1 cellular context compared by ENCODE assay signal in the genomic region with DNA sequence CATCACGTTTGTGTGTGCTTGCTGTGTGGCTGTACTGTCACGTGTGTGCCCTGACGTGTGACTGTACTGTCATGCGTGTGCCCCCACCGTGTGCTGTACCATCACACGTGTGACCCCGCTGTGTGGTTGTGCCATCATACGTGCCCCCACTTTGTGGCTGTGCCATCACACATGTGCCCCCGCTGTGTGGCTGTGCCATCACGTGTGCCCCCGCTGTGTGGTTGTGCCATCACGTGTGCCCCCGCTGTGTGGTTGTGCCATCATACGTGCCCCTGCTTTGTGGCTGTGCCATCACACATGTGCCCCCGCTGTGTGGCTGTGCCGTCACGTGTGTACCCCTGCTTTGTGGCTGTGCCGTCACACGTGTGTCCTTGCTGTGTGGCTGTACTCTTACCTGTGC.
TF ChIP-seq lines count a peak whose summit lies in the region.

No MANE protein-coding gene starts in this region.

TF ChIP-seq in K562, 482 proteins besides CTCF, POLR2A, EP300 and RAD21:
- TF ChIP-seq KDM4B (IDR thresholded peaks at IDR 0.05; ENCODE audit: borderline replicate concordance in 2 of 2, low read depth in 1 of 2), result no peak
- TF ChIP-seq NR2C1 (IDR thresholded peaks at IDR 0.05), result no peak
- TF ChIP-seq NR2C1 (tag; IDR thresholded peaks at IDR 0.05), result no peak
- no peak for TF ChIP-seq MCM7 (IDR thresholded peaks at IDR 0.05)
- TF ChIP-seq POLR2G (IDR thresholded peaks at IDR 0.05; ENCODE audit: low read depth, low read length), result 0 out of 2 replicates have a peak, but pooled peaks have one; percentile 28
- TF ChIP-seq LEF1 (IDR thresholded peaks at IDR 0.05), result no peak
- TF ChIP-seq CREB1 (IDR thresholded peaks at IDR 0.05), result no peak
- no peak for TF ChIP-seq CREB1 (CRISPR knock-in tag; IDR thresholded peaks at IDR 0.05)
TF ChIP-seq in K562: peak in this region for 1.
